Comparison of ENCODE assay signal across 26 cellular contexts in the genomic region with DNA sequence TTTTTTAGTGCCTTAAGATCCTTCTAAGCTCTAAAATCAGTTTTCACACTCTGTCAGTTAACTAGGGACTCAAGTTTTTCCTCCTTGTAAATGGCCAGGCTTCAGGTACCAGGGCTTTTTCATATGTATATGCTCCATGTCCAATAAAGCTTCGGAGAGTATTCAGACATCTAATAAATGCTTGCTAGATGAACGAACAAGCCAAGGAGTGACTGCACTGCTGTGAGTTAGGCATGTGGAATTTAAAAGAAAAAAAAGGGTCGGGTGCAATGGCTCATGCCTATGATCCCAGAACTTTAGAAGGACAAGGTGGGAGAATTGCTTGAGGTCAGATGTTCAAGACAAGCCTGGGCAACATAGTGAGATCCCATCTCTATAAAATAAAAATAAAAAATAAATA.
DNase-seq lines count a peak whose midpoint lies in the region; ATAC-seq, FAIRE-seq and TF ChIP-seq lines count a peak whose summit lies in the region.
"Had no signal": no experiment of that assay in that cellular context is flagged by ENCODE, and none has a peak within 500 bp of the region (broad histone marks: within the 10 kb centered on the region; RNA-seq: fewer than 3 reads in every experiment).

No MANE protein-coding gene starts in this region.

- H4K5ac ChIP-seq in IMR-90 (ENCODE audit: low read depth, low read length) = no peak overlapping the region

- no peak overlapping the region for H2AFZ ChIP-seq in IMR-90 (replicated peaks; ENCODE audit: low read length, poor library complexity)
- H2AFZ ChIP-seq in astrocyte (ENCODE audit: low read depth, low read length) = no peak overlapping the region

- in situ Hi-C loops in IMR-90 (cut with MboI; ENCODE audit: low sequenced_read_pairs) = no loop called here
- in situ Hi-C loops in G401 (cut with HindIII; ENCODE audit: low sequenced_read_pairs) = no loop called here
- in situ Hi-C loops in GM13977 (cut with MboI; ENCODE audit: low pct_unique_long_range_greater_than_20kb, low sequenced_read_pairs, unreplicated experiment) = no loop called here

- BruUV-seq in IMR-90 (replicated peaks; lab: Mats Ljungman, UMichigan) = no TSS peak

- no peak overlapping the region for H3K4ac ChIP-seq in IMR-90 (ENCODE audit: low read depth, low read length)

- no CpG with 5 or more reads among the region's 3 CpGs for WGBS in IMR-90 (ENCODE audit: extremely low coverage in 2 of 2, insufficient read length in 1 of 2), 2 experiments

- no peak overlapping the region for H2BK15ac ChIP-seq in IMR-90 (ENCODE audit: low read depth, low read length)

- H3K36me3 ChIP-seq in IMR-90 (ENCODE audit: control insufficient read depth, insufficient read depth, low read length) = no peaks in the 10 kb centered on the region
- peaks cover 10% of the 10 kb centered on the region for H3K36me3 ChIP-seq in astrocyte (ENCODE audit: insufficient read depth, low read length)
- H3K36me3 ChIP-seq: BLaER1 treated with 17β-estradiol and CSF1 and Interleukin-3, amounts not matched to agents 10 nM and 100 nM; Peyer's patch had no signal

- FAIRE-seq in astrocyte (lab: Jason Lieb, UNC) = no peak
- FAIRE-seq: A204.1 had no signal

- CTCF ChIA-PET in IMR-90 (lab: Yijun Ruan, JAX) = no interaction called here

- DNase-seq in AG10803 (ENCODE audit: low read depth) (peak; percentile 50), IMR-90 (peak; percentile 77), astrocyte (ENCODE audit: low read depth) (peak; percentile 81), foreskin keratinocyte (peak; percentile 44 to 79), G401 (ENCODE audit: low spot score) (no peak), GM13977 (ENCODE audit: low spot score) (no peak)
- DNase-seq: activated CD4-positive, alpha-beta memory T cell treated with anti-CD3 and anti-CD28 coated beads, Interleukin-2, amount 10 ng/mL, durations not matched to agents 7 days and 5 days; activated CD4-positive, alpha-beta T cell treated with anti-CD3 and anti-CD28 coated beads for 1 hour; activated CD8-positive, alpha-beta memory T cell treated with anti-CD3 and anti-CD28 coated beads, Interleukin-2, amount 50 U/mL, for 48 hours; activated naive CD4-positive, alpha-beta T cell treated with anti-CD3 and anti-CD28 coated beads, Interleukin-2, amount 10 ng/mL, durations not matched to agents 7 days and 5 days; amygdala; caudate nucleus; COR-L47; islet precursor cell; midbrain; naive thymus-derived CD4-positive, alpha-beta T cell; NCI-H1092 treated with DMSO at 0.1 percent for 48 hours; NCI-H187 treated with DMSO at 0.1 percent for 48 hours; NCI-H526; Peyer's patch; stimulated activated naive CD8-positive, alpha-beta T cell treated with anti-CD3 and anti-CD28 coated beads, Interleukin-15, Interleukin-2, amounts not matched to agents 100 U/mL and 50 U/mL, for 24 hours had no signal

- no peak overlapping the region for H3K18ac ChIP-seq in IMR-90 (ENCODE audit: low read depth, low read length)

- H3K79me1 ChIP-seq in IMR-90 (ENCODE audit: low read depth in 1 of 2, low read length in 2 of 2) = peaks cover 13 to 43% of the 10 kb centered on the region in 2 experiments

- peak overlapping the region in 1 of 2 experiments; percentile 50; a peak in 1 of 4 replicates for H4K8ac ChIP-seq in IMR-90 (ENCODE audit: low read depth in 2 of 2, low read length in 2 of 2)

- H3K14ac ChIP-seq in IMR-90 (replicated peaks; ENCODE audit: low read depth, low read length) = no peak overlapping the region

- no peak for TF ChIP-seq POLR2A in IMR-90 (IDR thresholded peaks at IDR 0.05; ENCODE audit: low read depth, low read length)

- H3K9me3 ChIP-seq in IMR-90 (ENCODE audit: control insufficient read depth, insufficient read depth, low read length) (peaks cover 2% of the 10 kb centered on the region; the same call in 1 of the 2 replicates), astrocyte (ENCODE audit: insufficient read depth, low read depth, low read length) (no peaks in the 10 kb centered on the region)
- H3K9me3 ChIP-seq: BLaER1 treated with 17β-estradiol and CSF1 and Interleukin-3, amounts not matched to agents 10 nM and 100 nM; Peyer's patch had no signal

- H2BK20ac ChIP-seq in IMR-90 (ENCODE audit: low read depth, low read length) = no peak overlapping the region

- ATAC-seq in IMR-90 (ENCODE audit: low read depth) = peak; percentile 71
- no peak for ATAC-seq in foreskin keratinocyte
- no peak for ATAC-seq in esophagus mucosa
- ATAC-seq in GM19452 (IDR thresholded peaks at IDR 0.05; ENCODE audit: unreplicated experiment) = no peak
- ATAC-seq: naive thymus-derived CD4-positive, alpha-beta T cell; stimulated activated naive CD8-positive, alpha-beta T cell treated with anti-CD3 and anti-CD28 coated beads, Interleukin-15, Interleukin-2, amounts not matched to agents 100 U/mL and 50 U/mL, for 24 hours had no signal

- H3K4me1 ChIP-seq in IMR-90 (ENCODE audit: control insufficient read depth, insufficient read depth, low read length) (no peaks in the 10 kb centered on the region), astrocyte (ENCODE audit: insufficient read depth, low read length) (peaks cover 4% of the 10 kb centered on the region), foreskin keratinocyte (no peaks in the 10 kb centered on the region)
- H3K4me1 ChIP-seq: BLaER1 treated with 17β-estradiol and CSF1 and Interleukin-3, amounts not matched to agents 10 nM and 100 nM; Peyer's patch had no signal

- H3K36me3 Mint-ChIP-seq in astrocyte (ENCODE audit: low read depth, unreplicated experiment) = peaks cover 25% of the 10 kb centered on the region
- H3K36me3 Mint-ChIP-seq: activated naive CD4-positive, alpha-beta T cell treated with anti-CD3 and anti-CD28 coated beads, Interleukin-2, amount 10 ng/mL, durations not matched to agents 7 days and 5 days; naive thymus-derived CD4-positive, alpha-beta T cell had no signal

- H3K79me2 ChIP-seq in astrocyte (ENCODE audit: insufficient read depth, low read length) = peaks cover 97% of the 10 kb centered on the region

- dilution Hi-C loops in IMR-90 (cut with HindIII; ENCODE audit: low sequenced_read_pairs, unreplicated experiment) = no loop called here

- H3K27me3 ChIP-seq in IMR-90 (ENCODE audit: control insufficient read depth, insufficient read depth, low read length) = no peaks in the 10 kb centered on the region
- no peaks in the 10 kb centered on the region for H3K27me3 ChIP-seq in astrocyte (ENCODE audit: insufficient read depth, low read length)
- peaks cover 4% of the 10 kb centered on the region for H3K27me3 ChIP-seq in foreskin keratinocyte
- H3K27me3 ChIP-seq: BLaER1 treated with 17β-estradiol and CSF1 and Interleukin-3, amounts not matched to agents 10 nM and 100 nM; Peyer's patch had no signal

- H2AK5ac ChIP-seq in IMR-90 (ENCODE audit: low read depth, low read length) = no peak overlapping the region

- H3K23ac ChIP-seq in IMR-90 (ENCODE audit: low read depth, low read length) = no peak overlapping the region

- H3K56ac ChIP-seq in IMR-90 (ENCODE audit: extremely low read depth, insufficient read depth, low read length) = no peak overlapping the region

- H3K4me3 ChIP-seq in AG10803 (ENCODE audit: low read length) = no peak overlapping the region
- no peak overlapping the region for H3K4me3 ChIP-seq in IMR-90 (ENCODE audit: insufficient read depth, low read depth, low read length)
- H3K4me3 ChIP-seq in astrocyte (ENCODE audit: insufficient read depth, low read depth, low read length) = no peak overlapping the region
- H3K4me3 ChIP-seq: BLaER1 treated with 17β-estradiol and CSF1 and Interleukin-3, amounts not matched to agents 10 nM and 100 nM; Peyer's patch had no signal

- H2BK120ac ChIP-seq in IMR-90 (ENCODE audit: low read depth, low read length) = no peak overlapping the region

- H3K27me3 Mint-ChIP-seq in astrocyte (ENCODE audit: low read depth, unreplicated experiment) = no peaks in the 10 kb centered on the region
- H3K27me3 Mint-ChIP-seq: activated CD4-positive, alpha-beta memory T cell treated with anti-CD3 and anti-CD28 coated beads, Interleukin-2, amount 10 ng/mL, durations not matched to agents 7 days and 5 days; activated naive CD4-positive, alpha-beta T cell treated with anti-CD3 and anti-CD28 coated beads, Interleukin-2, amount 10 ng/mL, durations not matched to agents 7 days and 5 days; naive thymus-derived CD4-positive, alpha-beta T cell had no signal

- no peak overlapping the region for H2AK9ac ChIP-seq in IMR-90 (replicated peaks; ENCODE audit: low read depth, low read length, poor library complexity)

- peak overlapping the region; percentile 54 for H2BK5ac ChIP-seq in IMR-90 (ENCODE audit: low read depth, low read length, poor library complexity, severe bottlenecking)

- no peaks in the 10 kb centered on the region for H3K9me3 Mint-ChIP-seq in astrocyte (ENCODE audit: unreplicated experiment)
- H3K9me3 Mint-ChIP-seq: T-helper 1 cell treated with Interleukin-12 subunit alpha and Interleukin-12 subunit beta and Interleukin-4 antibody, amounts not matched to agents 30 μg/mL and 1 μg/mL, for 36 hours had no signal

- peaks cover 18% of the 10 kb centered on the region for H3K4me1 Mint-ChIP-seq in astrocyte (ENCODE audit: low read depth, unreplicated experiment)
- H3K4me1 Mint-ChIP-seq: activated CD4-positive, alpha-beta memory T cell treated with anti-CD3 and anti-CD28 coated beads, Interleukin-2, amount 10 ng/mL, durations not matched to agents 7 days and 5 days; activated naive CD4-positive, alpha-beta T cell treated with anti-CD3 and anti-CD28 coated beads, Interleukin-2, amount 10 ng/mL, durations not matched to agents 7 days and 5 days; naive thymus-derived CD4-positive, alpha-beta T cell had no signal

- no peaks in the 10 kb centered on the region for H4K20me1 ChIP-seq in IMR-90 (ENCODE audit: insufficient read depth, low read length)
- peaks cover 14% of the 10 kb centered on the region for H4K20me1 ChIP-seq in astrocyte (ENCODE audit: insufficient read depth, low read length)
- H4K20me1 ChIP-seq: BLaER1 treated with 17β-estradiol and CSF1 and Interleukin-3, amounts not matched to agents 10 nM and 100 nM had no signal

- H3K27ac ChIP-seq in IMR-90 (ENCODE audit: insufficient read depth, low read length) (no peak overlapping the region), astrocyte (ENCODE audit: low read depth, low read length) (peak overlapping the region; percentile 28), foreskin keratinocyte (no peak overlapping the region)
- H3K27ac ChIP-seq: BLaER1 treated with 17β-estradiol and CSF1 and Interleukin-3, amounts not matched to agents 10 nM and 100 nM; Peyer's patch had no signal

- POLR2A ChIA-PET in IMR-90 (lab: Charles Lee; ENCODE audit: unreplicated experiment) = no interaction called here

- H3K9ac ChIP-seq in IMR-90 (ENCODE audit: low read depth, low read length) (no peak overlapping the region), astrocyte (ENCODE audit: low read length) (peak overlapping the region; percentile 29)
- H3K9ac ChIP-seq: BLaER1 treated with 17β-estradiol and CSF1 and Interleukin-3, amounts not matched to agents 10 nM and 100 nM had no signal

- TF ChIP-seq CTCF in AG10803 (conservative IDR thresholded peaks at IDR 0.05; ENCODE audit: low read length) (no peak), IMR-90 (conservative IDR thresholded peaks at IDR 0.05; ENCODE audit: low read depth, low read length) (no peak), astrocyte (IDR thresholded peaks at IDR 0.05; ENCODE audit: insufficient read depth, low read depth, low read length) (no peak), foreskin keratinocyte (conservative IDR thresholded peaks at IDR 0.05) (no peak), GM13977 (IDR thresholded peaks at IDR 0.05; ENCODE audit: extremely low read depth, insufficient read depth, missing control alignments) (no peak)

- no peak overlapping the region for H3K4me3 Mint-ChIP-seq in astrocyte (ENCODE audit: unreplicated experiment)
- H3K4me3 Mint-ChIP-seq: activated CD4-positive, alpha-beta memory T cell treated with anti-CD3 and anti-CD28 coated beads, Interleukin-2, amount 10 ng/mL, durations not matched to agents 7 days and 5 days; activated naive CD4-positive, alpha-beta T cell treated with anti-CD3 and anti-CD28 coated beads, Interleukin-2, amount 10 ng/mL, durations not matched to agents 7 days and 5 days; naive thymus-derived CD4-positive, alpha-beta T cell; T-helper 1 cell treated with Interleukin-12 subunit alpha and Interleukin-12 subunit beta and Interleukin-4 antibody, amounts not matched to agents 30 μg/mL and 1 μg/mL, for 36 hours had no signal

- TF ChIP-seq RAD21 in IMR-90 (IDR thresholded peaks at IDR 0.05; ENCODE audit: low read length) = no peak

- H3K4me2 ChIP-seq in IMR-90 (ENCODE audit: low read depth, low read length) = peak overlapping the region; percentile 62; the same call in 1 of the 2 replicates
- no peak overlapping the region for H3K4me2 ChIP-seq in astrocyte (ENCODE audit: low read length)
- H3K4me2 ChIP-seq: BLaER1 treated with 17β-estradiol and CSF1 and Interleukin-3, amounts not matched to agents 10 nM and 100 nM had no signal

- intact Hi-C loops in IMR-90 (cut with micrococcal nuclease) = loop anchor here (5.0 kb wide), 1 partner anchor 78 kb away; no protein-coding TSS in a partner anchor

- 0 out of 2 replicates have a peak, but pooled peaks cover 3% of the 10 kb centered on the region for H3K9me1 ChIP-seq in IMR-90 (ENCODE audit: insufficient read depth, low read length)

- H3K27ac Mint-ChIP-seq in astrocyte (ENCODE audit: unreplicated experiment) = peak overlapping the region; percentile 34
- H3K27ac Mint-ChIP-seq: activated CD4-positive, alpha-beta memory T cell treated with anti-CD3 and anti-CD28 coated beads, Interleukin-2, amount 10 ng/mL, durations not matched to agents 7 days and 5 days; activated naive CD4-positive, alpha-beta T cell treated with anti-CD3 and anti-CD28 coated beads, Interleukin-2, amount 10 ng/mL, durations not matched to agents 7 days and 5 days; naive thymus-derived CD4-positive, alpha-beta T cell; T-helper 1 cell treated with Interleukin-12 subunit alpha and Interleukin-12 subunit beta and Interleukin-4 antibody, amounts not matched to agents 30 μg/mL and 1 μg/mL, for 36 hours had no signal

- H4K91ac ChIP-seq in IMR-90 (ENCODE audit: insufficient read depth, low read depth, low read length) = no peak overlapping the region

Comparison
In these comparisons a context has a peak if more than half of its experiments do, and no peak if none do; other contexts are left out.
1. DNase-seq: peak in AG10803 (single experiment), IMR-90 (single experiment), astrocyte (single experiment) and foreskin keratinocyte (2 of 2); none in G401 (single experiment) and GM13977 (single experiment).